ENCODE assay signal across 25 cellular contexts in the genomic region with DNA sequence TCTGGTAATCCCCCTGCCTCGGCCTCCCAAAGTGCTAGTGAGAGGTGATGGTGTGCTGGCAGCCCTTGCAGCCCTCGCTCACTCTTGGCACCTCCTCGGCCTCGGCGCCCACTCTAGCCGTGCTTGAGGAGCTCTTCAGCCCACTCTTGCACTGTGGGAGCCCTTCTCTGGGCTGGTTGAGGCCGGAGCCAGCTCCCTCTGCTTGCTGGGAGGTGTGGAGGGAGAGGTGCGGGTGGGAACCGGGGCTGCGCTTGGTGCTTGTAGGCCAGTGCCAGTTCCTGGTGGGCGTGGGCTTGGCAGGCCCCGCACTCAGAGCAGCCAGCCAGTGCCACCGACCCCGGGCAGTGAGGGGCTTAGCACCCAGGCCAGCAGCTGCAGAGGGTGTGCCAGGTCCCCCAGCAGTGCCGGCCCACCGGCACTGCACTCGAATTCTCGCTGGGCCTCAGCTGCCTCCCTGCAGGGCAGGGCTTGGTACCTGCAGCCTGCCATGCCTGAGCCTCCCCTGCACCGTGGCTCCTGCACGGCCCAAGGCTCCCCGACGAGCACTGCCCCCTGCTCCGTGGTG.
"Had no signal": no experiment of that assay in that cellular context is flagged by ENCODE, and none has a peak within 500 bp of the region (broad histone marks: within the 10 kb centered on the region; RNA-seq: fewer than 3 reads in every experiment).

No MANE protein-coding gene starts in this region.

- H3K27ac ChIP-seq: brain microvascular endothelial cell, epithelial cell of prostate, esophagus squamous epithelium, gastroesophageal sphincter had no signal

- H3K27me3 ChIP-seq: brain microvascular endothelial cell, esophagus squamous epithelium, gastroesophageal sphincter had no signal

- DNase-seq: activated CD4-positive, alpha-beta memory T cell treated with anti-CD3 and anti-CD28 coated beads for 36 hours; activated CD4-positive, alpha-beta T cell treated with anti-CD3 and anti-CD28 coated beads for 36 hours; activated CD4-positive, alpha-beta T cell treated with anti-CD3 and anti-CD28 coated beads, Interleukin-2, amount 10 ng/mL, durations not matched to agents 24 days and 14 days; activated CD4-positive, CD25-positive, alpha-beta regulatory T cell; activated CD4-positive, CD25-positive, alpha-beta regulatory T cell treated with anti-CD3 and anti-CD28 coated beads, Interleukin-2, amount 50 U/mL, for 72 hours; activated CD8-positive, alpha-beta memory T cell treated with anti-CD3 and anti-CD28 coated beads, Interleukin-2, amount 10 ng/mL, durations not matched to agents 7 days and 5 days; activated CD8-positive, alpha-beta memory T cell treated with anti-CD3 and anti-CD28 coated beads, Interleukin-2, amount 50 U/mL, for 4 hours; activated CD8-positive, alpha-beta T cell treated with anti-CD3 and anti-CD28 coated beads, Interleukin-2, amount 10 ng/mL, durations not matched to agents 7 days and 5 days; activated effector memory CD4-positive, alpha-beta T cell treated with Interleukin-2 at 50 U/mL for 16 hours; activated gamma-delta T cell treated with Interleukin-2 at 50 U/mL for 16 hours; activated naive CD4-positive, alpha-beta T cell treated with anti-CD3 and anti-CD28 coated beads, Interleukin-2, amount 50 U/mL, for 16 hours; activated naive CD4-positive, alpha-beta T cell treated with Interleukin-2 at 50 U/mL for 16 hours; activated T-cell treated with anti-CD3 and anti-CD28 coated beads, Interleukin-2, amount 50 U/mL, for 1 hour; amniotic stem cell; anterior cingulate cortex; brain microvascular endothelial cell; cortex of kidney; dermis blood vessel endothelial cell; effector CD8-positive, alpha-beta T cell; esophagus squamous epithelium; foreskin melanocyte; T-helper 2 cell had no signal

- H3K36me3 ChIP-seq: brain microvascular endothelial cell, esophagus squamous epithelium, gastroesophageal sphincter had no signal

- ATAC-seq: activated CD4-positive, alpha-beta T cell treated with anti-CD3 and anti-CD28 coated beads for 36 hours; activated CD8-positive, alpha-beta memory T cell treated with anti-CD3 and anti-CD28 coated beads, Interleukin-2, amount 10 ng/mL, durations not matched to agents 7 days and 5 days; activated CD8-positive, alpha-beta T cell treated with anti-CD3 and anti-CD28 coated beads, Interleukin-2, amount 10 ng/mL, durations not matched to agents 7 days and 5 days; activated T-helper 17 cell treated with anti-CD3 and anti-CD28 coated beads, Interleukin-2, amount 50 U/mL, for 72 hours; gastroesophageal sphincter had no signal

- H3K4me1 ChIP-seq: esophagus squamous epithelium, gastroesophageal sphincter had no signal

- H3K4me3 ChIP-seq: esophagus squamous epithelium, gastroesophageal sphincter had no signal
